Comparison of ENCODE assay signal across 8 cellular contexts in genomic region chr1:108125312-108126138, GRCh38.
DNase-seq lines count a peak whose midpoint lies in the region; ATAC-seq and TF ChIP-seq lines count a peak whose summit lies in the region.

No MANE protein-coding gene starts in this region.

- no peaks in the 10 kb centered on the region for H3K27me3 Mint-ChIP-seq in activated CD8-positive, alpha-beta T cell treated with anti-CD3 and anti-CD28 coated beads for 36 hours
- H3K27me3 Mint-ChIP-seq in effector memory CD8-positive, alpha-beta T cell, result peaks cover 0 to 11% of the 10 kb centered on the region in 2 donors

- H3K9me3 Mint-ChIP-seq in activated CD8-positive, alpha-beta T cell treated with anti-CD3 and anti-CD28 coated beads for 36 hours, result no peaks in the 10 kb centered on the region
- H3K9me3 Mint-ChIP-seq in effector memory CD8-positive, alpha-beta T cell, result no peaks in the 10 kb centered on the region

- H3K4me3 Mint-ChIP-seq in activated CD8-positive, alpha-beta T cell treated with anti-CD3 and anti-CD28 coated beads for 36 hours, result no peak overlapping the region
- H3K4me3 Mint-ChIP-seq in effector memory CD8-positive, alpha-beta T cell, result no peak overlapping the region

- intact Hi-C loops in activated CD8-positive, alpha-beta T cell treated with anti-CD3 and anti-CD28 coated beads for 36 hours (cut with micrococcal nuclease), result loop anchor here (1.0 to 5.0 kb wide), 2 partner anchors 163 to 343 kb away; no protein-coding TSS in a partner anchor

- H3K18ac ChIP-seq in mesendoderm (ENCODE audit: low read length), result no peak overlapping the region

- POLR2A ChIA-PET in activated CD8-positive, alpha-beta T cell treated with anti-CD3 and anti-CD28 coated beads for 36 hours (lab: Charles Lee), result interaction anchor here (0.6 to 1.1 kb wide), 3 partner anchors 21 to 700 kb away, joined by 3 to 5 read pairs (median 4); no protein-coding TSS in a partner anchor

- H3K36me3 ChIP-seq in mesendoderm (ENCODE audit: control insufficient read depth, insufficient read depth, low read length), result no peaks in the 10 kb centered on the region

- ATAC-seq in GM19467 (IDR thresholded peaks at IDR 0.05; ENCODE audit: unreplicated experiment) (peak; percentile 90), HG03571 (IDR thresholded peaks at IDR 0.05; ENCODE audit: unreplicated experiment) (peak; percentile 96)
- ATAC-seq in activated CD8-positive, alpha-beta T cell treated with anti-CD3 and anti-CD28 coated beads for 36 hours, result peak; percentile 99
- peak; percentile 93 for ATAC-seq in effector memory CD8-positive, alpha-beta T cell (replicated peaks)

- no peaks in the 10 kb centered on the region for H3K4me1 ChIP-seq in mesendoderm (ENCODE audit: control insufficient read depth, low read depth, low read length)

- H2BK5ac ChIP-seq in mesendoderm (ENCODE audit: low read length), result no peak overlapping the region

- H3K27ac ChIP-seq in mesendoderm (ENCODE audit: low read depth, low read length), result no peak overlapping the region

- H3K79me2 ChIP-seq in mesendoderm (ENCODE audit: control insufficient read depth, insufficient read depth, low read length), result no peaks in the 10 kb centered on the region

- H3K36me3 Mint-ChIP-seq in activated CD8-positive, alpha-beta T cell treated with anti-CD3 and anti-CD28 coated beads for 36 hours (ENCODE audit: low read depth), result no peaks in the 10 kb centered on the region
- H3K36me3 Mint-ChIP-seq in effector memory CD8-positive, alpha-beta T cell (ENCODE audit: insufficient read depth), result no peaks in the 10 kb centered on the region

- H2BK15ac ChIP-seq in mesendoderm (replicated peaks; ENCODE audit: low read depth), result no peak overlapping the region

- H3K4me2 ChIP-seq in mesendoderm (ENCODE audit: low read length), result no peak overlapping the region

- no peaks in the 10 kb centered on the region for H3K27me3 ChIP-seq in mesendoderm (ENCODE audit: insufficient read depth, low read length, poor library complexity)

- no peak overlapping the region for H3K27ac Mint-ChIP-seq in activated CD8-positive, alpha-beta T cell treated with anti-CD3 and anti-CD28 coated beads for 36 hours
- H3K27ac Mint-ChIP-seq in effector memory CD8-positive, alpha-beta T cell, result peak overlapping the region in 1 of 2 donors; percentile 60

- no peak overlapping the region for H2AK5ac ChIP-seq in mesendoderm (ENCODE audit: low read length)

- peaks cover 3% of the 10 kb centered on the region for H3K4me1 Mint-ChIP-seq in activated CD8-positive, alpha-beta T cell treated with anti-CD3 and anti-CD28 coated beads for 36 hours (ENCODE audit: low read depth)
- H3K4me1 Mint-ChIP-seq in effector memory CD8-positive, alpha-beta T cell (ENCODE audit: low read depth in 2 of 2), result peaks cover 3 to 7% of the 10 kb centered on the region in 2 donors

- no peak overlapping the region for H3K23ac ChIP-seq in mesendoderm (ENCODE audit: low read length)

- no peak overlapping the region for H3K9ac ChIP-seq in mesendoderm (ENCODE audit: low read length)

- H4K5ac ChIP-seq in mesendoderm (ENCODE audit: low read length), result no peak overlapping the region

- no peak overlapping the region for H3K4ac ChIP-seq in mesendoderm (ENCODE audit: low read depth, low read length)

- WGBS in mesendoderm (ENCODE audit: extremely low coverage, insufficient coverage, low lambda C conversion rate), result no CpG with 5 or more reads among the region's 7 CpGs

- H4K8ac ChIP-seq in mesendoderm (ENCODE audit: low read depth, low read length), result no peak overlapping the region

- CTCF ChIA-PET in activated CD8-positive, alpha-beta T cell treated with anti-CD3 and anti-CD28 coated beads for 36 hours (lab: Charles Lee), result interaction anchor here (0.6 to 8.4 kb wide), 50 partner anchors 9 to 699 kb away, joined by 3 to 350 read pairs (median 4); partner anchors contain the start of gene VAV3

- TF ChIP-seq CTCF in activated CD8-positive, alpha-beta T cell treated with anti-CD3 and anti-CD28 coated beads for 36 hours (IDR thresholded peaks at IDR 0.05), result peak; percentile 89

- H3K79me1 ChIP-seq in mesendoderm (ENCODE audit: low read length), result no peaks in the 10 kb centered on the region

- H3K4me3 ChIP-seq in mesendoderm (ENCODE audit: low read length), result no peak overlapping the region

- no peak overlapping the region for H3K56ac ChIP-seq in mesendoderm (ENCODE audit: low read length)

- H2BK120ac ChIP-seq in mesendoderm (ENCODE audit: low read depth, low read length), result no peak overlapping the region

- peak; percentile 35 for DNase-seq in COLO829 (ENCODE audit: low spot score)
- DNase-seq in NCI-H774 (lab: John Stamatoyannopoulos, UW), result peak; percentile 65
- DNase-seq in activated CD8-positive, alpha-beta T cell treated with anti-CD3 and anti-CD28 coated beads for 36 hours, result peak; percentile 74
- DNase-seq in effector memory CD8-positive, alpha-beta T cell, result peak; percentile 59 to 68 (median 67)
- peak; percentile 89 for DNase-seq in mesendoderm
- DNase-seq in stimulated activated CD8-positive, alpha-beta memory T cell treated with anti-CD3 and anti-CD28 coated beads, Interleukin-4, amount 100 ng/mL, for 24 hours (ENCODE audit: low read depth), result peak; percentile 27

Comparison
In these comparisons a context has a peak if more than half of its experiments do, and no peak if none do; other contexts are left out.
1. DNase-seq: peak in every context shown above with its lines; median percentile 89 in mesendoderm; 74 in activated CD8-positive, alpha-beta T cell treated with anti-CD3 and anti-CD28 coated beads for 36 hours; 67 in effector memory CD8-positive, alpha-beta T cell; 65 in NCI-H774; 35 in COLO829; 27 in stimulated activated CD8-positive, alpha-beta memory T cell treated with anti-CD3 and anti-CD28 coated beads, Interleukin-4, amount 100 ng/mL, for 24 hours.